ENCODE assay signal across 12 cellular contexts in the genomic region with DNA sequence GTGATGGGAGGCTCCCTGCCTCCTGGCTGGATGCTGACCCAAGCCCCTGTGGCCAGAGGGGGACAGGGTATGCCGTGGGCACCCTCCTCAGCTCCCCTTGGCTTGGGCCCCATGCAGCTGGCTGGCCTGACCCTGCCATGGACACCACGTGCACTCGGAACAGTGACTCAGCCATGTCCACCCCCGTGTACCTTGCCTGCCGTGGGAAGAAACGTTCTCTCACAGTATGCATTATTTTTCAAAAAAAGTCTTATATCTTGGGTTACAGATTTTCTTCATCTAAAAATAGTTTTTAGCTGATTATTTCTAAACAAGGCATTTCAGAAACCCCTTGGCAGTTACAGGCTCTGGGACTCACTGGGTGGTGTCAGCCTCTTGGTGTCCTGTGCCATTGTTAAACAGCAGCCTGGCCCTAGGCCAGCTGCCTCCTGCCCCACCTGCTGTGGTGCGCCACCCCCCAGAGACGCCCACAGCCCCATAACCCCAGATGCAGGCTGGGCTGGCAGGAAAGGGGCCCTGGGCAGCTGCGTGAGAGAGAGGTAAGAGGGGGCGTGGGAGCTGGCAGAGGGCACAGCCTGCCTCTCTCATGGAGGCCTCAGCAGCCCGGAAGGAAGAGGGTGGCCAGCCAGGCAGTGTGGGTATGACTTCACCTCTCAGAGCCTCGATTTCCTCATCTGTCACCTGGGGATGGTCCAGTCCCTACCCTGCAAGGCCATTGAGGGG.
DNase-seq lines count a peak whose midpoint lies in the region; ATAC-seq lines count a peak whose summit lies in the region.
"Had no signal": no experiment of that assay in that cellular context is flagged by ENCODE, and none has a peak within 500 bp of the region (broad histone marks: within the 10 kb centered on the region; RNA-seq: fewer than 3 reads in every experiment).

No MANE protein-coding gene starts in this region.

- H4K8ac ChIP-seq in mesenchymal stem cell (ENCODE audit: low read length), result no peak overlapping the region

- H3K27me3 Mint-ChIP-seq in activated CD4-positive, alpha-beta T cell treated with anti-CD3 and anti-CD28 coated beads, Interleukin-2, amount 10 ng/mL, durations not matched to agents 7 days and 5 days, result no peaks in the 10 kb centered on the region
- no peaks in the 10 kb centered on the region for H3K27me3 Mint-ChIP-seq in activated CD8-positive, alpha-beta memory T cell treated with anti-CD3 and anti-CD28 coated beads, Interleukin-2, amount 10 ng/mL, durations not matched to agents 7 days and 5 days
- H3K27me3 Mint-ChIP-seq: CD4-positive, alpha-beta T cell had no signal

- H3K36me3 ChIP-seq in ACC112 (ENCODE audit: insufficient read depth, low read length) (no peaks in the 10 kb centered on the region), mesenchymal stem cell (ENCODE audit: control insufficient read depth in 1 of 2, insufficient read depth in 2 of 2, low read depth in 1 of 2, low read length in 2 of 2) (peaks cover 0 to 23% of the 10 kb centered on the region in 2 experiments)

- H2BK12ac ChIP-seq in mesenchymal stem cell (ENCODE audit: low read length in 2 of 2), result no peak overlapping the region

- no peaks in the 10 kb centered on the region for H3K9me3 Mint-ChIP-seq in activated CD4-positive, alpha-beta T cell treated with anti-CD3 and anti-CD28 coated beads, Interleukin-2, amount 10 ng/mL, durations not matched to agents 7 days and 5 days
- no peaks in the 10 kb centered on the region for H3K9me3 Mint-ChIP-seq in stimulated activated effector memory CD8-positive, alpha-beta T cell treated with anti-CD3 and anti-CD28 coated beads, Interleukin-12 subunit alpha, Interleukin-12 subunit beta, amount 100 ng/mL, for 72 hours
- H3K9me3 Mint-ChIP-seq in activated CD8-positive, alpha-beta memory T cell treated with anti-CD3 and anti-CD28 coated beads, Interleukin-2, amount 10 ng/mL, durations not matched to agents 7 days and 5 days (ENCODE audit: low read depth), result no peaks in the 10 kb centered on the region
- H3K9me3 Mint-ChIP-seq: CD4-positive, alpha-beta T cell had no signal

- no peak overlapping the region for H3K23ac ChIP-seq in mesenchymal stem cell (ENCODE audit: low read length in 2 of 2)

- no peaks in the 10 kb centered on the region for H3K79me1 ChIP-seq in mesenchymal stem cell (replicated peaks; ENCODE audit: low read length, poor library complexity, severe bottlenecking)

- no peak overlapping the region for H2BK15ac ChIP-seq in mesenchymal stem cell (ENCODE audit: low read depth, poor library complexity, severe bottlenecking)

- H3K4me2 ChIP-seq in mesenchymal stem cell (ENCODE audit: low read length, poor library complexity, severe bottlenecking), result no peak overlapping the region

- DNase-seq in HuH-7.5 (ENCODE audit: low spot score), result peak; percentile 4
- DNase-seq in brain pericyte (ENCODE audit: low read depth, low spot score), result peak; percentile 33
- DNase-seq in mesenchymal stem cell, result no peak
- DNase-seq in activated CD4-positive, alpha-beta T cell treated with anti-CD3 and anti-CD28 coated beads, Interleukin-2, amount 10 ng/mL, durations not matched to agents 7 days and 5 days, result no peak
- DNase-seq in stimulated activated effector memory CD8-positive, alpha-beta T cell treated with anti-CD3 and anti-CD28 coated beads, Interleukin-12 subunit alpha, Interleukin-12 subunit beta, amount 100 ng/mL, for 72 hours (ENCODE audit: low spot score in 2 of 2), result no peak
- no peak for DNase-seq in activated CD8-positive, alpha-beta memory T cell treated with anti-CD3 and anti-CD28 coated beads, Interleukin-2, amount 10 ng/mL, durations not matched to agents 7 days and 5 days
- DNase-seq in NCI-H82 treated with DMSO at 0.1 percent for 48 hours (lab: John Stamatoyannopoulos, UW; ENCODE audit: unreplicated experiment), result no peak
- DNase-seq: activated CD8-positive, alpha-beta memory T cell treated with anti-CD3 and anti-CD28 coated beads, Interleukin-2, amount 50 U/mL, for 48 hours; CD4-positive, alpha-beta T cell; KBM-7; T-helper 9 cell had no signal

- CTCF ChIA-PET in activated CD4-positive, alpha-beta T cell treated with anti-CD3 and anti-CD28 coated beads, Interleukin-2, amount 10 ng/mL, durations not matched to agents 7 days and 5 days (lab: Charles Lee), result no interaction called here
- CTCF ChIA-PET in activated CD8-positive, alpha-beta memory T cell treated with anti-CD3 and anti-CD28 coated beads, Interleukin-2, amount 10 ng/mL, durations not matched to agents 7 days and 5 days (lab: Charles Lee), result no interaction called here

- no peak overlapping the region for H3K9ac ChIP-seq in mesenchymal stem cell (ENCODE audit: low read length)

- H3K9me3 ChIP-seq in mesenchymal stem cell (ENCODE audit: control insufficient read depth, low read length), result no peaks in the 10 kb centered on the region

- peak overlapping the region in 1 of 2 experiments; percentile 64 for H3K14ac ChIP-seq in mesenchymal stem cell (ENCODE audit: low read length in 2 of 2)

- no peak for ATAC-seq in stimulated activated effector memory CD8-positive, alpha-beta T cell treated with anti-CD3 and anti-CD28 coated beads, Interleukin-12 subunit alpha, Interleukin-12 subunit beta, amount 100 ng/mL, for 72 hours
- no peak for ATAC-seq in activated CD8-positive, alpha-beta memory T cell treated with anti-CD3 and anti-CD28 coated beads, Interleukin-2, amount 10 ng/mL, durations not matched to agents 7 days and 5 days

- H3K4me1 Mint-ChIP-seq in activated CD4-positive, alpha-beta T cell treated with anti-CD3 and anti-CD28 coated beads, Interleukin-2, amount 10 ng/mL, durations not matched to agents 7 days and 5 days, result peaks cover 3% of the 10 kb centered on the region
- H3K4me1 Mint-ChIP-seq in stimulated activated effector memory CD8-positive, alpha-beta T cell treated with anti-CD3 and anti-CD28 coated beads, Interleukin-12 subunit alpha, Interleukin-12 subunit beta, amount 100 ng/mL, for 72 hours, result no peaks in the 10 kb centered on the region
- H3K4me1 Mint-ChIP-seq in activated CD8-positive, alpha-beta memory T cell treated with anti-CD3 and anti-CD28 coated beads, Interleukin-2, amount 10 ng/mL, durations not matched to agents 7 days and 5 days, result peaks cover 12% of the 10 kb centered on the region

- H3K4me3 ChIP-seq in ACC112 (ENCODE audit: low read depth, low read length), result no peak overlapping the region
- no peak overlapping the region for H3K4me3 ChIP-seq in mesenchymal stem cell (ENCODE audit: insufficient read depth in 1 of 2, low read depth in 1 of 2, low read length in 2 of 2)

- no peak overlapping the region for H2BK5ac ChIP-seq in mesenchymal stem cell (ENCODE audit: low read depth, low read length, poor library complexity, severe bottlenecking)

- no peaks in the 10 kb centered on the region for H3K27me3 ChIP-seq in ACC112 (ENCODE audit: insufficient read depth, low read length)
- peaks cover 0 to 5% of the 10 kb centered on the region in 2 experiments for H3K27me3 ChIP-seq in mesenchymal stem cell (ENCODE audit: control insufficient read depth in 1 of 2, insufficient read depth in 1 of 2, low read length in 2 of 2)

- H3K79me2 ChIP-seq in ACC112 (ENCODE audit: control insufficient read depth, insufficient read depth, low read length, unreplicated experiment), result no peaks in the 10 kb centered on the region

- WGBS in mesenchymal stem cell, result 78% methylated on average over 9 of the region's 12 CpGs

- H3K36me3 Mint-ChIP-seq in activated CD4-positive, alpha-beta T cell treated with anti-CD3 and anti-CD28 coated beads, Interleukin-2, amount 10 ng/mL, durations not matched to agents 7 days and 5 days (ENCODE audit: low read depth), result no peaks in the 10 kb centered on the region
- no peaks in the 10 kb centered on the region for H3K36me3 Mint-ChIP-seq in stimulated activated effector memory CD8-positive, alpha-beta T cell treated with anti-CD3 and anti-CD28 coated beads, Interleukin-12 subunit alpha, Interleukin-12 subunit beta, amount 100 ng/mL, for 72 hours
- no peaks in the 10 kb centered on the region for H3K36me3 Mint-ChIP-seq in activated CD8-positive, alpha-beta memory T cell treated with anti-CD3 and anti-CD28 coated beads, Interleukin-2, amount 10 ng/mL, durations not matched to agents 7 days and 5 days

- H2AFZ ChIP-seq in ACC112 (ENCODE audit: low read length, unreplicated experiment), result no peak overlapping the region
- H2AFZ ChIP-seq in mesenchymal stem cell (ENCODE audit: low read depth, low read length), result peak overlapping the region; percentile 7

- no peak overlapping the region for H3K27ac Mint-ChIP-seq in activated CD4-positive, alpha-beta T cell treated with anti-CD3 and anti-CD28 coated beads, Interleukin-2, amount 10 ng/mL, durations not matched to agents 7 days and 5 days
- H3K27ac Mint-ChIP-seq in stimulated activated effector memory CD8-positive, alpha-beta T cell treated with anti-CD3 and anti-CD28 coated beads, Interleukin-12 subunit alpha, Interleukin-12 subunit beta, amount 100 ng/mL, for 72 hours, result no peak overlapping the region
- no peak overlapping the region for H3K27ac Mint-ChIP-seq in activated CD8-positive, alpha-beta memory T cell treated with anti-CD3 and anti-CD28 coated beads, Interleukin-2, amount 10 ng/mL, durations not matched to agents 7 days and 5 days
- H3K27ac Mint-ChIP-seq: CD4-positive, alpha-beta T cell had no signal

- H4K91ac ChIP-seq in mesenchymal stem cell (ENCODE audit: low read length), result no peak overlapping the region

- no peak overlapping the region for H3K18ac ChIP-seq in mesenchymal stem cell (ENCODE audit: low read depth in 1 of 2, low read length in 2 of 2)

- H3K4me3 Mint-ChIP-seq in activated CD4-positive, alpha-beta T cell treated with anti-CD3 and anti-CD28 coated beads, Interleukin-2, amount 10 ng/mL, durations not matched to agents 7 days and 5 days, result no peak overlapping the region
- H3K4me3 Mint-ChIP-seq in stimulated activated effector memory CD8-positive, alpha-beta T cell treated with anti-CD3 and anti-CD28 coated beads, Interleukin-12 subunit alpha, Interleukin-12 subunit beta, amount 100 ng/mL, for 72 hours, result no peak overlapping the region
- H3K4me3 Mint-ChIP-seq in activated CD8-positive, alpha-beta memory T cell treated with anti-CD3 and anti-CD28 coated beads, Interleukin-2, amount 10 ng/mL, durations not matched to agents 7 days and 5 days, result no peak overlapping the region
- H3K4me3 Mint-ChIP-seq: CD4-positive, alpha-beta T cell had no signal

- H3K27ac ChIP-seq in ACC112 (ENCODE audit: low read depth, low read length), result peak overlapping the region; percentile 64
- H3K27ac ChIP-seq in mesenchymal stem cell (ENCODE audit: low read length, poor library complexity, severe bottlenecking), result no peak overlapping the region

- no peak overlapping the region for H3K4ac ChIP-seq in mesenchymal stem cell (ENCODE audit: low read depth in 1 of 2, low read length in 2 of 2)

- no peak overlapping the region for H2BK120ac ChIP-seq in mesenchymal stem cell (ENCODE audit: low read depth, low read length)

- H3K4me1 ChIP-seq in ACC112 (ENCODE audit: control insufficient read depth, insufficient read depth, low read length, unreplicated experiment), result peaks cover 12% of the 10 kb centered on the region
- H3K4me1 ChIP-seq in mesenchymal stem cell (ENCODE audit: control insufficient read depth, insufficient read depth, low read depth, low read length), result peaks cover 8% of the 10 kb centered on the region

- no peak overlapping the region for H2AK5ac ChIP-seq in mesenchymal stem cell (ENCODE audit: low read length, severe bottlenecking)

- POLR2A ChIA-PET in activated CD4-positive, alpha-beta T cell treated with anti-CD3 and anti-CD28 coated beads, Interleukin-2, amount 10 ng/mL, durations not matched to agents 7 days and 5 days (lab: Charles Lee), result no interaction called here

Comparison
In these comparisons a context has a peak if more than half of its experiments do, and no peak if none do; other contexts are left out.
1. DNase-seq: peak in HuH-7.5 (single experiment) and brain pericyte (single experiment); none in mesenchymal stem cell (single experiment), activated CD4-positive, alpha-beta T cell treated with anti-CD3 and anti-CD28 coated beads, Interleukin-2, amount 10 ng/mL, durations not matched to agents 7 days and 5 days (single experiment), stimulated activated effector memory CD8-positive, alpha-beta T cell treated with anti-CD3 and anti-CD28 coated beads, Interleukin-12 subunit alpha, Interleukin-12 subunit beta, amount 100 ng/mL, for 72 hours (0 of 2), activated CD8-positive, alpha-beta memory T cell treated with anti-CD3 and anti-CD28 coated beads, Interleukin-2, amount 10 ng/mL, durations not matched to agents 7 days and 5 days (single experiment) and NCI-H82 treated with DMSO at 0.1 percent for 48 hours (single experiment).